ENCODE assay signal across 9 cellular contexts in genomic region chr2:225122582-225123486, GRCh38.
DNase-seq lines count a peak whose midpoint lies in the region; ATAC-seq and TF ChIP-seq lines count a peak whose summit lies in the region.
"Had no signal": no experiment of that assay in that cellular context is flagged by ENCODE, and none has a peak within 500 bp of the region (broad histone marks: within the 10 kb centered on the region; RNA-seq: fewer than 3 reads in every experiment).

No MANE protein-coding gene starts in this region.

- H3K4me3 Mint-ChIP-seq in activated CD8-positive, alpha-beta T cell treated with anti-CD3 and anti-CD28 coated beads for 36 hours = no peak overlapping the region

- DNase-seq in NCI-H2171 treated with DMSO at 0.1 percent for 48 hours (lab: John Stamatoyannopoulos, UW) (peak; percentile 16), NCI-H2171 (lab: John Stamatoyannopoulos, UW) (no peak), kidney epithelial cell (ENCODE audit: low read depth) (no peak), amniotic stem cell (lab: John Stamatoyannopoulos, UW) (no peak), mucosa of gallbladder (ENCODE audit: low spot score) (no peak)
- DNase-seq in activated CD8-positive, alpha-beta T cell treated with anti-CD3 and anti-CD28 coated beads for 36 hours = peak; percentile 54
- no peak for DNase-seq in activated CD4-positive, CD25-positive, alpha-beta regulatory T cell (lab: John Stamatoyannopoulos, UW)

- H3K36me3 Mint-ChIP-seq in activated CD8-positive, alpha-beta T cell treated with anti-CD3 and anti-CD28 coated beads for 36 hours (ENCODE audit: low read depth) = no peaks in the 10 kb centered on the region

- no peak overlapping the region for H3K27ac Mint-ChIP-seq in activated CD8-positive, alpha-beta T cell treated with anti-CD3 and anti-CD28 coated beads for 36 hours

- H3K27me3 Mint-ChIP-seq in activated CD8-positive, alpha-beta T cell treated with anti-CD3 and anti-CD28 coated beads for 36 hours = no peaks in the 10 kb centered on the region

- no peaks in the 10 kb centered on the region for H3K4me1 Mint-ChIP-seq in activated CD8-positive, alpha-beta T cell treated with anti-CD3 and anti-CD28 coated beads for 36 hours (ENCODE audit: low read depth)

- H3K9me3 Mint-ChIP-seq in activated CD8-positive, alpha-beta T cell treated with anti-CD3 and anti-CD28 coated beads for 36 hours = peaks cover 3% of the 10 kb centered on the region

- no peak overlapping the region for H3K4me3 ChIP-seq in kidney epithelial cell (ENCODE audit: low read depth, low read length)

- no peaks in the 10 kb centered on the region for H3K27me3 ChIP-seq in kidney epithelial cell (ENCODE audit: control insufficient read depth, insufficient read depth, low read length)
- H3K27me3 ChIP-seq: neutrophil had no signal

- intact Hi-C loops in activated CD8-positive, alpha-beta T cell treated with anti-CD3 and anti-CD28 coated beads for 36 hours (cut with micrococcal nuclease) = loop anchor here (10.0 kb wide), 1 partner anchor 532 kb away; no protein-coding TSS in a partner anchor

- ATAC-seq in activated CD8-positive, alpha-beta T cell treated with anti-CD3 and anti-CD28 coated beads for 36 hours = peak; percentile 53

- POLR2A ChIA-PET in activated CD8-positive, alpha-beta T cell treated with anti-CD3 and anti-CD28 coated beads for 36 hours (lab: Charles Lee) = no interaction called here

- CTCF ChIA-PET in activated CD8-positive, alpha-beta T cell treated with anti-CD3 and anti-CD28 coated beads for 36 hours (lab: Charles Lee) = interaction anchor here (0.6 to 1.3 kb wide), 14 partner anchors 9 to 603 kb away, joined by 3 to 5 read pairs (median 3); no protein-coding TSS in a partner anchor

- H3K36me3 ChIP-seq in kidney epithelial cell (ENCODE audit: control insufficient read depth, insufficient read depth, low read length) = no peaks in the 10 kb centered on the region
- H3K36me3 ChIP-seq: neutrophil had no signal

- peak; percentile 39 for TF ChIP-seq CTCF in LNCAP (IDR thresholded peaks at IDR 0.05)
- peak; percentile 62 for TF ChIP-seq CTCF in activated CD8-positive, alpha-beta T cell treated with anti-CD3 and anti-CD28 coated beads for 36 hours (IDR thresholded peaks at IDR 0.05)
- peak; percentile 45 for TF ChIP-seq CTCF in kidney epithelial cell (IDR thresholded peaks at IDR 0.05; ENCODE audit: insufficient read depth, low read length, poor library complexity, severe bottlenecking)

Comparison
In these comparisons a context has a peak if more than half of its experiments do, and no peak if none do; other contexts are left out.
1. DNase-seq: peak in NCI-H2171 treated with DMSO at 0.1 percent for 48 hours (single experiment) and activated CD8-positive, alpha-beta T cell treated with anti-CD3 and anti-CD28 coated beads for 36 hours (single experiment); none in NCI-H2171 (single experiment), kidney epithelial cell (single experiment), amniotic stem cell (single experiment), mucosa of gallbladder (single experiment) and activated CD4-positive, CD25-positive, alpha-beta regulatory T cell (0 of 4).
2. Peak in every context shown above with its lines, with median percentiles within 50 percentile points of each other: CTCF ChIP-seq.